8 cellular contexts compared by ENCODE assay signal in the genomic region with DNA sequence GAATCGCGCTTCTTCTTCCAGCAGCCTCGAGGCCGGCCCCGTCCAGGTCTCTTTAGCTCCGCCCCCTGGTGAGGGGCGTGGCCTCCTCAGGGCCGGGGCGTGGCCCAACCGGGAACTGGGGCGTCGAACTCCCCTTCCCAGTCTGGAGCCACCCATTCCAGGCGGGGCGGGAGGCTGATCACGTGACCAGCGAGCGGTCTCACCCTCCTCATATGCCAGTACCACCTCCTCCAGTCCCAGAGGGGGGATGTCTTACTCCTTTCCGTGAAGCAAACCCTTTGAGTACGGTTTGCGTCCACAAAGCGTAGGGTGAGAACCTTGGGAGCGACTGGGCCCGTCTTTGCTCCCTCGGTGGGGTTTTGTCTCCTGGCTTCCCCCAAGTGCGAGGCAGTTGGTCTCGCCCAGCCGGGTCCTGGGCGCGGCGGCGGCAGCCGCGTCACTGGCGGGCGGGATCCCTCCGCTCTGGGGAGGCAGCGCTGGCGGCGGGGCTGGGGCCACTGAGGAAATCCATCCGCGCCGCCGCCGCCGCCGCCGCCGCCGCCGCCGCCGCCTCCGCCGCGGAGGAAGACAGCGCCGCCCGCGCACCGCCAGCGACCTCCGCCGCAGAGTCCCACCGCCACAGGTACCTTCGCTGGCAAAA. TPM values are rescaled to one million over a fixed set of nuclear protein-coding genes. Genes with fewer than 3 reads are reported as not detected.
DNase-seq lines count a peak whose midpoint lies in the region; ATAC-seq and TF ChIP-seq lines count a peak whose summit lies in the region.

A gene (plus strand): TSS at position 439 of the 640 bp plus-strand sequence. CDS start 2,526 bp downstream, outside the sequence.

- no peak for TF ChIP-seq CTCF in lung (IDR thresholded peaks at IDR 0.05; ENCODE audit: control extremely low read depth, extremely low read depth)

- peaks cover 0 to 1% of the 10 kb centered on the region in 2 donors for H3K27me3 Mint-ChIP-seq in CD4-positive, alpha-beta memory T cell

- peak; percentile 97 to 98 (median 97) for DNase-seq in CD4-positive, alpha-beta memory T cell
- DNase-seq in HS-27A (ENCODE audit: low read depth) (peak; percentile 94), NK-92 (lab: John Stamatoyannopoulos, UW; ENCODE audit: unreplicated experiment) (peak; percentile 89), lung (ENCODE audit: low spot score) (peak; percentile 100)
- peak; percentile 93 to 96 for DNase-seq in activated CD8-positive, alpha-beta memory T cell treated with anti-CD3 and anti-CD28 coated beads for 1 hour (ENCODE audit: extremely low read depth in 1 of 2, low read depth in 1 of 2)
- DNase-seq in effector CD4-positive, alpha-beta T cell, result peak; percentile 94
- peak; percentile 97 to 98 (median 98) for DNase-seq in stimulated activated CD4-positive, alpha-beta T cell treated with anti-CD3 and anti-CD28 coated beads, TNF-alpha, amount 100 ng/mL, for 4 hours (ENCODE audit: low read depth in 3 of 3)

- peaks cover 3 to 33% of the 10 kb centered on the region in 2 donors for H3K36me3 Mint-ChIP-seq in CD4-positive, alpha-beta memory T cell

- H3K27ac Mint-ChIP-seq in CD4-positive, alpha-beta memory T cell, result peak within 1 kb of the TSS; percentile 96 to 99 (median 97)

- H3K9me3 ChIP-seq in CD4-positive, alpha-beta memory T cell (ENCODE audit: control insufficient read depth in 1 of 2, low read length in 2 of 2), result no peaks in the 10 kb centered on the region
- no peaks in the 10 kb centered on the region for H3K9me3 ChIP-seq in lung (ENCODE audit: control insufficient read depth in 2 of 2, insufficient read depth in 1 of 2, low read length in 1 of 2)

- peak within 1 kb of the TSS; percentile 94 to 99 (median 96) for H3K4me3 Mint-ChIP-seq in CD4-positive, alpha-beta memory T cell

- intact Hi-C loops in CD4-positive, alpha-beta memory T cell (cut with micrococcal nuclease), result loop anchor here (1.0 to 2.0 kb wide), 9 partner anchors 18 to 244 kb away; a partner anchor contains a TSS

- peaks cover 0 to 4% (median 0%) of the 10 kb centered on the region in 8 donors for H3K9me3 Mint-ChIP-seq in CD4-positive, alpha-beta memory T cell

- H3K4me1 ChIP-seq in CD4-positive, alpha-beta memory T cell (ENCODE audit: insufficient read depth, low read length), result peaks cover 30% of the 10 kb centered on the region
- peaks cover 0 to 2% of the 10 kb centered on the region in 2 donors for H3K4me1 ChIP-seq in lung (ENCODE audit: control insufficient read depth in 2 of 2, insufficient read depth in 2 of 2, low read length in 2 of 2)

- H3K27me3 ChIP-seq in CD4-positive, alpha-beta memory T cell (ENCODE audit: insufficient read depth, low read length), result no peaks in the 10 kb centered on the region
- no peaks in the 10 kb centered on the region for H3K27me3 ChIP-seq in lung (ENCODE audit: control insufficient read depth, insufficient read depth)

- WGBS in lung, 2 donors, result 0 to 1% methylated on average over 36 to 65 of the region's 65 CpGs

- CTCF ChIA-PET in CD4-positive, alpha-beta memory T cell (lab: Charles Lee; ENCODE audit: partially characterized antibody), result interaction anchor here (1.3 kb wide), 2 partner anchors 18 to 32 kb away, joined by 3 to 4 read pairs; a partner anchor contains a TSS

- POLR2A ChIA-PET in CD4-positive, alpha-beta memory T cell (lab: Charles Lee; ENCODE audit: partially characterized antibody), result interaction anchor here (0.5 to 6.3 kb wide), 20 partner anchors 12 to 237 kb away, joined by 3 to 70 read pairs (median 4); a partner anchor contains a TSS

- H3K4me3 ChIP-seq in CD4-positive, alpha-beta memory T cell (ENCODE audit: low read length in 2 of 2), result peak within 1 kb of the TSS; percentile 80 to 91
- peak within 1 kb of the TSS; percentile 65 for H3K4me3 ChIP-seq in lung

- H3K36me3 ChIP-seq in CD4-positive, alpha-beta memory T cell (ENCODE audit: insufficient read depth, low read length), result peaks cover 21% of the 10 kb centered on the region
- peaks cover 0 to 21% of the 10 kb centered on the region in 2 donors for H3K36me3 ChIP-seq in lung (ENCODE audit: control insufficient read depth in 2 of 2, insufficient read depth in 2 of 2, low read length in 2 of 2)

- peak within 1 kb of the TSS; percentile 92 for H3K27ac ChIP-seq in CD4-positive, alpha-beta memory T cell (ENCODE audit: low read depth, low read length)
- peak within 1 kb of the TSS; percentile 86 to 94 for H3K27ac ChIP-seq in lung (ENCODE audit: low read depth in 1 of 2, low read length in 1 of 2)

- ATAC-seq in GM19467 (IDR thresholded peaks at IDR 0.05; ENCODE audit: unreplicated experiment), result peak; percentile 50
- peak; percentile 92 for ATAC-seq in lung (ENCODE audit: insufficient read depth, low FRiP score)

- H3K4me1 Mint-ChIP-seq in CD4-positive, alpha-beta memory T cell, result peaks cover 3 to 33% (median 14%) of the 10 kb centered on the region in 4 donors

RNA-seq across cellular contexts. Expression of the gene that starts here (rescaled TPM):
- total RNA-seq in CD4-positive, alpha-beta memory T cell, result 100 to 1,000 TPM; 138 to 144 TPM
- 10 to 100 TPM; 48.3 to 60.7 TPM for polyA plus RNA-seq in CD4-positive, alpha-beta memory T cell
- 100 to 1,000 TPM; 150 to 327 TPM for total RNA-seq in lung
- polyA plus RNA-seq in lung, result 100 to 1,000 TPM; 130 to 381 TPM

Comparison
In these comparisons a context has a peak if more than half of its experiments do, and no peak if none do; other contexts are left out.
1. Peak in every context shown above with its lines: DNase-seq, ATAC-seq, H3K4me3 ChIP-seq and H3K27ac ChIP-seq.